In genomic region chr9:111839981-111840380, GRCh38 we compare ENCODE assay signal across 1 cellular context.
TF ChIP-seq lines count a peak whose summit lies in the region.

No MANE protein-coding gene starts in this region.

TF ChIP-seq in K562, 482 proteins besides CTCF, POLR2A, EP300 and RAD21:
- no peak for TF ChIP-seq JUND (IDR thresholded peaks at IDR 0.05; ENCODE audit: borderline replicate concordance, low read depth, low read length)
- no peak for TF ChIP-seq JUND (tag; IDR thresholded peaks at IDR 0.05; ENCODE audit: borderline replicate concordance, low read depth, low read length)
- peak; percentile 71 for TF ChIP-seq CEBPB (tag; IDR thresholded peaks at IDR 0.05)
- TF ChIP-seq CEBPG (CRISPR knock-in tag; IDR thresholded peaks at IDR 0.05), result no peak
- TF ChIP-seq CEBPG (tag; conservative IDR thresholded peaks at IDR 0.05 in 1 of 2, IDR thresholded peaks at IDR 0.05 in 1 of 2), result peak; percentile 65 to 74
- TF ChIP-seq ZNF277 (CRISPR knock-in tag; IDR thresholded peaks at IDR 0.05; ENCODE audit: borderline replicate concordance), result no peak
TF ChIP-seq in K562: peak in this region for 2.
